In genomic region chr2:241882090-241882625, GRCh38 we compare ENCODE assay signal across 8 cellular contexts. TPM values are rescaled to one million over a fixed set of nuclear protein-coding genes. Genes with fewer than 3 reads are reported as not detected.
A peak's percentile ranks its signal among the peaks of the same experiment; 100 is the strongest.
DNase-seq lines count a peak whose midpoint lies in the region; ATAC-seq, FAIRE-seq and TF ChIP-seq lines count a peak whose summit lies in the region.

No MANE protein-coding gene starts in this region.

- ATAC-seq in GM18517 (IDR thresholded peaks at IDR 0.05; ENCODE audit: unreplicated experiment) (peak; percentile 63), HG02981 (IDR thresholded peaks at IDR 0.05; ENCODE audit: unreplicated experiment) (peak; percentile 46), K562 (peak; percentile 69), right lobe of liver (peak; percentile 31 to 56 (median 52))

- peak overlapping the region; percentile 90 for H2AFZ ChIP-seq in K562 (ENCODE audit: low read depth, low read length)

- H3K4me1 ChIP-seq in K562 (replicated peaks in 1 of 2; ENCODE audit: control insufficient read depth in 2 of 2, insufficient read depth in 2 of 2, low read length in 2 of 2) = peaks cover 14 to 40% of the 10 kb centered on the region in 2 experiments; a peak in 4 of 5 replicates
- peaks cover 0 to 14% (median 3%) of the 10 kb centered on the region in 4 donors for H3K4me1 ChIP-seq in right lobe of liver

- H3K79me2 ChIP-seq in K562 (ENCODE audit: control insufficient read depth, insufficient read depth, low read length) = no peaks in the 10 kb centered on the region

- peak overlapping the region; percentile 86 for H3K4me2 ChIP-seq in K562 (ENCODE audit: insufficient read depth, low read length)

- no peak for TF ChIP-seq POLR2A in K562 (conservative IDR thresholded peaks at IDR 0.05)
- TF ChIP-seq POLR2A in right lobe of liver (IDR thresholded peaks at IDR 0.05) = peak; percentile 54

- DNase-seq in AG08395 (ENCODE audit: low spot score) = peak; percentile 47
- DNase-seq in SHP77 treated with DMSO at 0.1 percent for 48 hours (lab: John Stamatoyannopoulos, UW) = peak; percentile 60
- DNase-seq in K562 (ENCODE audit: extremely low read depth in 1 of 4, low spot score in 3 of 4) = peak; percentile 66 to 80 (median 75)
- peak; percentile 67 to 90 (median 89) for DNase-seq in right lobe of liver
- peak; percentile 60 to 71 for DNase-seq in stimulated activated CD8-positive, alpha-beta memory T cell treated with anti-CD3 and anti-CD28 coated beads, Interleukin-4, amount 100 ng/mL, for 4 hours (ENCODE audit: low read depth in 2 of 2, low spot score in 1 of 2)
- DNase-seq in NCI-H187 treated with DMSO at 0.1 percent for 48 hours (lab: John Stamatoyannopoulos, UW) = no peak

- H3K27me3 ChIP-seq in K562 (ENCODE audit: control insufficient read depth in 2 of 2, insufficient read depth in 2 of 2, low read length in 2 of 2) (no peaks in the 10 kb centered on the region), right lobe of liver (no peaks in the 10 kb centered on the region)

- intact Hi-C loops in K562 (cut with micrococcal nuclease) (loop anchor here (5.0 kb wide), 1 partner anchor 150 kb away; the partner anchor contains the start of gene D2HGDH), right lobe of liver (cut with DNase I) (no loop called here)

- peak; percentile 83 for FAIRE-seq in K562 (lab: Jason Lieb, UNC)

- TF ChIP-seq RAD21 in K562 (CRISPR knock-in tag; conservative IDR thresholded peaks at IDR 0.05 in 1 of 2, IDR thresholded peaks at IDR 0.05 in 1 of 2) = peak in 1 of 2 experiments; percentile 28; a peak in 2 of 4 replicates

- POLR2A ChIA-PET in K562 (lab: Yijun Ruan, JAX) = no interaction called here

- H3K4me3 ChIP-seq in K562 (peak overlapping the region; percentile 50), right lobe of liver (peak overlapping the region; percentile 22 to 49 (median 45))

- no peaks in the 10 kb centered on the region for H3K9me1 ChIP-seq in K562 (ENCODE audit: control insufficient read depth, insufficient read depth, low read length)

- TSS peak; percentile 61 for BruUV-seq in K562 (replicated peaks; lab: Mats Ljungman, UMichigan)

- TF ChIP-seq EP300 in K562 (IDR thresholded peaks at IDR 0.05; ENCODE audit: low read length) = no peak

- peak overlapping the region; percentile 67 to 92 for H3K9ac ChIP-seq in K562 (ENCODE audit: insufficient read depth in 1 of 2, low read depth in 2 of 2, low read length in 2 of 2)

- TF ChIP-seq CTCF in K562 (IDR thresholded peaks at IDR 0.05 in 2 of 3, conservative IDR thresholded peaks at IDR 0.05 in 1 of 3; ENCODE audit: insufficient read depth in 2 of 3, low read depth in 1 of 3, low read length in 3 of 3) = peak; percentile 46 to 59 (median 54)
- TF ChIP-seq CTCF in right lobe of liver (IDR thresholded peaks at IDR 0.05) = peak in 2 of 4 donors; percentile 13 to 21

- H4K20me1 ChIP-seq in K562 (replicated peaks; ENCODE audit: control insufficient read depth, insufficient read depth, low read length) = no peaks in the 10 kb centered on the region

- no peaks in the 10 kb centered on the region for H3K9me3 ChIP-seq in K562 (replicated peaks; ENCODE audit: control insufficient read depth, insufficient read depth, low read depth, low read length)
- no peaks in the 10 kb centered on the region for H3K9me3 ChIP-seq in right lobe of liver

- H3K36me3 ChIP-seq in K562 (ENCODE audit: control insufficient read depth, insufficient read depth, low read length) (no peaks in the 10 kb centered on the region), right lobe of liver (no peaks in the 10 kb centered on the region)

- WGBS in K562 (ENCODE audit: insufficient coverage, low coverage, missing lambda C conversion rate) = 2% methylated on average over 13 of the region's 23 CpGs
- WGBS in right lobe of liver (ENCODE audit: insufficient coverage, low coverage, low lambda C conversion rate, missing lambda C conversion rate) = 5% methylated on average over 12 of the region's 23 CpGs

- in situ Hi-C loops in K562 (cut with MboI) = no loop called here

- peak overlapping the region; percentile 80 for H3K27ac ChIP-seq in K562 (ENCODE audit: extremely low read depth, low read depth, low read length)
- H3K27ac ChIP-seq in right lobe of liver = peak overlapping the region; percentile 77 to 96 (median 96)

- CTCF ChIA-PET in K562 (lab: Yijun Ruan, JAX; ENCODE audit: low intra/inter-chr PET ratio) = no interaction called here

TF ChIP-seq in K562, 482 proteins besides CTCF, POLR2A, EP300 and RAD21 (continues in another document):
- TF ChIP-seq, protein P1, sequence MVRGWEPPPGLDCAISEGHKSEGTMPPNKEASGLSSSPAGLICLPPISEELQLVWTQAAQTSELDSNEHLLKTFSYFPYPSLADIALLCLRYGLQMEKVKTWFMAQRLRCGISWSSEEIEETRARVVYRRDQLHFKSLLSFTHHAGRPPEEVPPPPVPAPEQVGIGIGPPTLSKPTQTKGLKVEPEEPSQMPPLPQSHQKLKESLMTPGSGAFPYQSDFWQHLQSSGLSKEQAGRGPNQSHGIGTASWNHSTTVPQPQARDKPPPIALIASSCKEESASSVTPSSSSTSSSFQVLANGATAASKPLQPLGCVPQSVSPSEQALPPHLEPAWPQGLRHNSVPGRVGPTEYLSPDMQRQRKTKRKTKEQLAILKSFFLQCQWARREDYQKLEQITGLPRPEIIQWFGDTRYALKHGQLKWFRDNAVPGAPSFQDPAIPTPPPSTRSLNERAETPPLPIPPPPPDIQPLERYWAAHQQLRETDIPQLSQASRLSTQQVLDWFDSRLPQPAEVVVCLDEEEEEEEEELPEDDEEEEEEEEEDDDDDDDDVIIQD (CRISPR knock-in tag; IDR thresholded peaks at IDR 0.05) = no peak
- TF ChIP-seq ZNF512 (tag; IDR thresholded peaks at IDR 0.05) = no peak
- 0 out of 2 replicates have a peak, but pooled peaks have one; percentile 17 for TF ChIP-seq POLR2G (IDR thresholded peaks at IDR 0.05; ENCODE audit: low read depth, low read length)
- no peak for TF ChIP-seq NR2F6 (CRISPR knock-in tag; IDR thresholded peaks at IDR 0.05)
- TF ChIP-seq XRCC4 (IDR thresholded peaks at IDR 0.05; ENCODE audit: extremely low read depth, insufficient read depth, insufficient read length) = no peak
- TF ChIP-seq ZC3H11A (IDR thresholded peaks at IDR 0.05; ENCODE audit: low read depth, low read length) = no peak
- TF ChIP-seq ZC3H4 (CRISPR knock-in tag; IDR thresholded peaks at IDR 0.05; ENCODE audit: borderline replicate concordance) = no peak
- TF ChIP-seq ZNF232 (CRISPR knock-in tag; IDR thresholded peaks at IDR 0.05) = no peak
- no peak for TF ChIP-seq POLR3G (IDR thresholded peaks at IDR 0.05; ENCODE audit: extremely low read depth, insufficient read length, insufficient replicate concordance)
- no peak for TF ChIP-seq FOS (IDR thresholded peaks at IDR 0.05; ENCODE audit: extremely low read depth, insufficient read length)

RNA-seq across cellular contexts. Expression of gene RTP5, which starts 12.6 kb away (rescaled TPM):
- total RNA-seq in K562 (2011; cell fraction: chromatin; rRNA removed; ENCODE audit: low replicate concordance) = not detected in 2 replicates
- total RNA-seq in K562 (2011; cell fraction: nucleolus; rRNA removed) = not detected in 2 replicates
- total RNA-seq in K562 (2011; cell fraction: nucleoplasm; rRNA removed) = not detected in 2 replicates
- total RNA-seq in K562 (2014; rRNA removed) (not detected in 2 replicates), K562 (2014; rRNA removed; fragmentation: Illumina TruSeq; extraction: Trizol) (not detected in 2 replicates), K562 (2015; rRNA removed; fragmentation: Illumina TruSeq; extraction: Trizol) (not detected in 2 replicates), K562 (2021) (not detected in 2 replicates), right lobe of liver (not detected)
- polyA plus RNA-seq in K562 (2011; rRNA removed) (not detected in 2 replicates), K562 (2014; fragmentation: Illumina TruSeq; extraction: Trizol) (not detected in 2 replicates), K562 (2014; fragmentation: Nextera tagmentation; extraction: Ambion mirVana) (not detected), K562 (2014; rRNA removed) (not detected in 2 replicates)
- polyA plus RNA-seq in K562 (2011; cell fraction: cytosol; rRNA removed) = not detected in 2 replicates
- polyA plus RNA-seq in K562 (2011; cell fraction: nucleus; rRNA removed) = not detected in 2 replicates
- polyA plus RNA-seq in K562 (2012) = not detected in 2 replicates
- not detected in 2 replicates for polyA minus RNA-seq in K562 (2011; rRNA and poly(A)+ RNA removed)
- polyA minus RNA-seq in K562 (2011; cell fraction: cytosol; rRNA and poly(A)+ RNA removed) = not detected in 2 replicates
- not detected in 2 replicates for polyA minus RNA-seq in K562 (2011; cell fraction: nucleus; rRNA and poly(A)+ RNA removed)

RNA-seq across cellular contexts. Expression of gene PDCD1, which starts 23.5 kb away (rescaled TPM):
- 0.88 and 5.3 TPM in 2 replicates for total RNA-seq in K562 (2011; cell fraction: chromatin; rRNA removed; ENCODE audit: low replicate concordance)
- 7.6 and 13.2 TPM in 2 replicates for total RNA-seq in K562 (2011; cell fraction: nucleolus; rRNA removed)
- total RNA-seq in K562 (2011; cell fraction: nucleoplasm; rRNA removed) = 4.0 and 4.3 TPM in 2 replicates
- total RNA-seq in K562 (2014; rRNA removed) (1.3 and 2.0 TPM in 2 replicates), K562 (2014; rRNA removed; fragmentation: Illumina TruSeq; extraction: Trizol) (0.15 TPM in 1 of 2 replicates, not detected in the other), K562 (2015; rRNA removed; fragmentation: Illumina TruSeq; extraction: Trizol) (0.25 and 0.53 TPM in 2 replicates), K562 (2021) (0.87 and 1.0 TPM in 2 replicates), right lobe of liver (under 1 TPM in 3 of 6 experiments, not detected in 3; 0.19 to 0.61 (median 0.20) TPM)
- polyA plus RNA-seq in K562 (2011; rRNA removed) (2.3 and 2.5 TPM in 2 replicates), K562 (2014; fragmentation: Illumina TruSeq; extraction: Trizol) (0.28 and 0.90 TPM in 2 replicates), K562 (2014; fragmentation: Nextera tagmentation; extraction: Ambion mirVana) (not detected), K562 (2014; rRNA removed) (1.1 TPM in 2 replicates)
- 3.0 and 16.0 TPM in 2 replicates for polyA plus RNA-seq in K562 (2011; cell fraction: cytosol; rRNA removed)
- 1.8 and 6.6 TPM in 2 replicates for polyA plus RNA-seq in K562 (2011; cell fraction: nucleus; rRNA removed)
- polyA plus RNA-seq in K562 (2012) = 1.0 and 1.2 TPM in 2 replicates
- 0.18 and 0.56 TPM in 2 replicates for polyA minus RNA-seq in K562 (2011; rRNA and poly(A)+ RNA removed)
- 1.8 and 2.1 TPM in 2 replicates for polyA minus RNA-seq in K562 (2011; cell fraction: cytosol; rRNA and poly(A)+ RNA removed)
- polyA minus RNA-seq in K562 (2011; cell fraction: nucleus; rRNA and poly(A)+ RNA removed) = 0.56 and 0.94 TPM in 2 replicates
